9 cellular contexts compared by ENCODE assay signal in genomic region chr12:70213707-70214106, GRCh38.
"Had no signal": no experiment of that assay in that cellular context is flagged by ENCODE, and none has a peak within 500 bp of the region (broad histone marks: within the 10 kb centered on the region; RNA-seq: fewer than 3 reads in every experiment).

No MANE protein-coding gene starts in this region.

- H3K4me2 ChIP-seq: KMS-11 had no signal

- H3K36me3 ChIP-seq: HAP-1 had no signal

- H3K27ac ChIP-seq: GM23248, HL-60, KMS-11 had no signal

- DNase-seq: GM23248, GOT3, H7, IMR-90, KBM-7 had no signal

- H2AFZ ChIP-seq: GM23248 had no signal

- H3K4me1 ChIP-seq: HAP-1 had no signal

- ATAC-seq: HCT116 had no signal

- H3K4me3 ChIP-seq: GM23248, HAP-1 had no signal

- H3K9ac ChIP-seq: GM23248, KMS-11 had no signal
